In genomic region chr4:40276541-40276940, GRCh38 we compare ENCODE assay signal across 34 cellular contexts. TPM values are rescaled to one million over a fixed set of nuclear protein-coding genes. Genes with fewer than 3 reads are reported as not detected.
"Had no signal": no experiment of that assay in that cellular context is flagged by ENCODE, and none has a peak within 500 bp of the region (broad histone marks: within the 10 kb centered on the region; RNA-seq: fewer than 3 reads in every experiment).

No MANE protein-coding gene starts in this region.

- H3K4me3 ChIP-seq: esophagus squamous epithelium, heart right ventricle, left lung, ovary, psoas muscle, skin epidermis, spleen, thoracic aorta, tibial nerve, upper lobe of right lung, uterus had no signal

- FAIRE-seq: endometrium, islet of Langerhans had no signal

- DNase-seq: cortex of kidney; effector memory CD8-positive, alpha-beta T cell; erythroblast; esophagus squamous epithelium; foreskin melanocyte; glutamatergic neuron; heart right ventricle; hippocampal formation; left cardiac atrium; left lung; mesendoderm; midbrain; natural killer cell; occipital lobe; ovary; posterior cingulate gyrus; psoas muscle; right cardiac atrium; spleen; stimulated activated CD4-positive, alpha-beta T cell treated with anti-CD3 and anti-CD28 coated beads, Interleukin-2, amount 100 ng/mL, for 48 hours; stimulated activated naive B cell treated with anti-CD40 and anti-IgM and Interleukin-4, amounts not matched to agents 10 μg/mL and 1 μg/mL and 100 μg/mL, for 72 hours; upper lobe of right lung; uterus had no signal

- H3K36me3 ChIP-seq: esophagus squamous epithelium, heart right ventricle, left lung, ovary, spleen, thoracic aorta, tibial nerve, upper lobe of right lung, uterus had no signal

- H3K4me3 Mint-ChIP-seq: effector memory CD8-positive, alpha-beta T cell; natural killer cell; stimulated activated naive B cell treated with anti-CD40 and anti-IgM and Interleukin-4, amounts not matched to agents 10 μg/mL and 1 μg/mL and 100 μg/mL, for 72 hours; stimulated activated naive CD8-positive, alpha-beta T cell treated with anti-CD3 and anti-CD28 coated beads, Interleukin-15, Interleukin-2, amounts not matched to agents 100 ng/mL and 50 ng/mL, for 24 hours had no signal

- H3K4me1 ChIP-seq: esophagus squamous epithelium, heart right ventricle, left lung, psoas muscle, tibial nerve, upper lobe of right lung, uterus had no signal

- H3K27ac Mint-ChIP-seq: effector memory CD8-positive, alpha-beta T cell; natural killer cell; stimulated activated naive B cell treated with anti-CD40 and anti-IgM and Interleukin-4, amounts not matched to agents 10 μg/mL and 1 μg/mL and 100 μg/mL, for 72 hours; stimulated activated naive CD8-positive, alpha-beta T cell treated with anti-CD3 and anti-CD28 coated beads, Interleukin-15, Interleukin-2, amounts not matched to agents 100 ng/mL and 50 ng/mL, for 24 hours had no signal

- H3K27ac ChIP-seq: esophagus squamous epithelium, heart right ventricle, left lung, ovary, psoas muscle, skin epidermis, spleen, thoracic aorta, tibial nerve, upper lobe of right lung, uterus had no signal

- H3K27me3 Mint-ChIP-seq: effector memory CD8-positive, alpha-beta T cell; stimulated activated naive B cell treated with anti-CD40 and anti-IgM and Interleukin-4, amounts not matched to agents 10 μg/mL and 1 μg/mL and 100 μg/mL, for 72 hours; stimulated activated naive CD8-positive, alpha-beta T cell treated with anti-CD3 and anti-CD28 coated beads, Interleukin-15, Interleukin-2, amounts not matched to agents 100 ng/mL and 50 ng/mL, for 24 hours had no signal

- H3K36me3 Mint-ChIP-seq: natural killer cell; stimulated activated naive B cell treated with anti-CD40 and anti-IgM and Interleukin-4, amounts not matched to agents 10 μg/mL and 1 μg/mL and 100 μg/mL, for 72 hours had no signal

- H3K27me3 ChIP-seq: esophagus squamous epithelium, heart right ventricle, left lung, ovary, spleen, tibial nerve, upper lobe of right lung, uterus had no signal

- H3K9me3 Mint-ChIP-seq: effector memory CD8-positive, alpha-beta T cell; natural killer cell had no signal

- H3K9me3 ChIP-seq: esophagus squamous epithelium, heart right ventricle, left lung, ovary, psoas muscle, spleen, thoracic aorta, tibial nerve, upper lobe of right lung, uterus had no signal

RNA-seq across cellular contexts. Expression of gene CHRNA9, which starts 58.6 kb away (rescaled TPM):
- total RNA-seq: dermis microvascular lymphatic vessel endothelial cell, esophagus squamous epithelium, heart right ventricle, kidney epithelial cell, left cardiac atrium, left lung, lung microvascular endothelial cell, mucosa of gallbladder, natural killer cell, psoas muscle, renal cortical epithelial cell, right cardiac atrium, spleen, thoracic aorta, tibial nerve, upper lobe of right lung, uterus had no signal
- polyA plus RNA-seq: heart right ventricle, ovary, right cardiac atrium had no signal
